ENCODE assay signal across 24 cellular contexts in the genomic region with DNA sequence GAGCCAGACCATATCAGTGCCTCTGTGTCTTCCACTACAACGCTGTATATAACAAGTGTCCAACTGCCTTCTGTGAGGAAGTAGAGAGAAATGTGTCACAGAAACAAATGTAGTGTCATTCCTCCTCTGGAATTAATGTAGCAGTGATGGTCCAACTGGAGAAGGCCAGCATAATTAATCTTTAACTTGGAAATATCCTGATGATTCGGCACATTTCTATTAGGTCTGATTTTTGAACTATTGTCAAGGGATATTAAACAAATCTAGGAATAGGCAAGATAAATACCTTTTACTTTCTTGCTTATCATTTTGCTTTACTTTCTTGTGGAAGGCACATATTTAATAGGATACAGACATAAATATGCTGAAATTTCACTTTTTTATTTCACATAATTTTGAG.
DNase-seq lines count a peak whose midpoint lies in the region; ATAC-seq, FAIRE-seq and TF ChIP-seq lines count a peak whose summit lies in the region.
"Had no signal": no experiment of that assay in that cellular context is flagged by ENCODE, and none has a peak within 500 bp of the region (broad histone marks: within the 10 kb centered on the region; RNA-seq: fewer than 3 reads in every experiment).

No MANE protein-coding gene starts in this region.

- no peak overlapping the region for H3K14ac ChIP-seq in IMR-90 (replicated peaks; ENCODE audit: low read depth, low read length)

- H4K20me1 ChIP-seq in HepG2 (ENCODE audit: insufficient read depth, low read length) = no peaks in the 10 kb centered on the region
- no peaks in the 10 kb centered on the region for H4K20me1 ChIP-seq in IMR-90 (ENCODE audit: insufficient read depth, low read length)
- H4K20me1 ChIP-seq: BLaER1 had no signal

- H3K9me3 ChIP-seq in HepG2 (ENCODE audit: low read length) (0 out of 2 replicates have a peak, but pooled peaks cover 14% of the 10 kb centered on the region), right lobe of liver (no peaks in the 10 kb centered on the region), IMR-90 (ENCODE audit: control insufficient read depth, insufficient read depth, low read length) (no peaks in the 10 kb centered on the region; the same call in 1 of the 2 replicates)
- H3K9me3 ChIP-seq: BE2C had no signal

- no peak for TF ChIP-seq EP300 in HepG2 (IDR thresholded peaks at IDR 0.05; ENCODE audit: low read depth in 2 of 2, low read length in 2 of 2)
- no peak for TF ChIP-seq EP300 in HepG2 (CRISPR knock-in tag; IDR thresholded peaks at IDR 0.05; ENCODE audit: borderline replicate concordance)

- CTCF ChIA-PET in HepG2 (lab: Yijun Ruan, JAX; ENCODE audit: low intra/inter-chr PET ratio, low total read pairs) = no interaction called here
- CTCF ChIA-PET in IMR-90 (lab: Yijun Ruan, JAX) = no interaction called here

- H3K27ac ChIP-seq in HepG2 (ENCODE audit: extremely low read length, insufficient read depth, low read length) (no peak overlapping the region), right lobe of liver (no peak overlapping the region), IMR-90 (ENCODE audit: insufficient read depth, low read length) (no peak overlapping the region)
- H3K27ac ChIP-seq: 22Rv1, BLaER1 had no signal

- H3K9me1 ChIP-seq in IMR-90 (ENCODE audit: insufficient read depth, low read length) = no peaks in the 10 kb centered on the region

- H3K79me1 ChIP-seq in IMR-90 (ENCODE audit: low read depth in 1 of 2, low read length in 2 of 2) = no peaks in the 10 kb centered on the region

- no peak overlapping the region for H4K8ac ChIP-seq in IMR-90 (ENCODE audit: low read depth in 2 of 2, low read length in 2 of 2)

- in situ Hi-C loops in HepG2 (cut with HindIII; ENCODE audit: extremely low pct_ligation_motif_present, low pct_unique_long_range_greater_than_20kb) (no loop called here), IMR-90 (cut with MboI; ENCODE audit: low sequenced_read_pairs) (loop anchor here (25.0 kb wide), 1 partner anchor 442 kb away; a partner anchor contains a TSS)

- ATAC-seq in HepG2 (no peak), right lobe of liver (no peak), IMR-90 (ENCODE audit: low read depth) (no peak)
- ATAC-seq: GM12878 had no signal

- no peak overlapping the region for H2BK120ac ChIP-seq in IMR-90 (ENCODE audit: low read depth, low read length)

- no peak for FAIRE-seq in HepG2 (lab: Jason Lieb, UNC)
- FAIRE-seq: GM12878, GM12892, GM18507 had no signal

- H3K9ac ChIP-seq in HepG2 (ENCODE audit: insufficient read depth, low read depth, low read length) = no peak overlapping the region
- no peak overlapping the region for H3K9ac ChIP-seq in IMR-90 (ENCODE audit: low read depth, low read length)
- H3K9ac ChIP-seq: BLaER1 had no signal

- TF ChIP-seq RAD21 in HepG2 (CRISPR knock-in tag; IDR thresholded peaks at IDR 0.05) = no peak
- no peak for TF ChIP-seq RAD21 in IMR-90 (IDR thresholded peaks at IDR 0.05; ENCODE audit: low read length)

- H2BK20ac ChIP-seq in IMR-90 (ENCODE audit: low read depth, low read length) = no peak overlapping the region; the same call in 1 of the 2 replicates

- H3K4ac ChIP-seq in IMR-90 (ENCODE audit: low read depth, low read length) = no peak overlapping the region

- H3K79me2 ChIP-seq in HepG2 (ENCODE audit: insufficient read depth, low read length) = no peaks in the 10 kb centered on the region

- no peak overlapping the region for H3K4me2 ChIP-seq in HepG2 (ENCODE audit: low read depth, low read length)
- H3K4me2 ChIP-seq in IMR-90 (ENCODE audit: low read depth, low read length) = no peak overlapping the region
- H3K4me2 ChIP-seq: BLaER1 had no signal

- TF ChIP-seq CTCF in HepG2 (CRISPR knock-in tag; IDR thresholded peaks at IDR 0.05) (no peak), right lobe of liver (IDR thresholded peaks at IDR 0.05) (no peak), IMR-90 (conservative IDR thresholded peaks at IDR 0.05; ENCODE audit: low read depth, low read length) (no peak)

- no peak overlapping the region for H3K23ac ChIP-seq in IMR-90 (ENCODE audit: low read depth, low read length)

- H2AFZ ChIP-seq in HepG2 (ENCODE audit: low read length) (no peak overlapping the region), IMR-90 (replicated peaks; ENCODE audit: low read length, poor library complexity) (no peak overlapping the region)

- H3K4me3 ChIP-seq in HepG2 (replicated peaks in 1 of 3; ENCODE audit: insufficient read depth in 1 of 3, low read depth in 2 of 3, low read length in 3 of 3) = no peak overlapping the region
- no peak overlapping the region for H3K4me3 ChIP-seq in right lobe of liver
- H3K4me3 ChIP-seq in IMR-90 (ENCODE audit: insufficient read depth, low read depth, low read length) = no peak overlapping the region
- H3K4me3 ChIP-seq: BLaER1, GM12878 had no signal

- TF ChIP-seq POLR2A in HepG2 (IDR thresholded peaks at IDR 0.05; ENCODE audit: insufficient read depth in 1 of 2, low read depth in 2 of 2, low read length in 2 of 2) (no peak), right lobe of liver (IDR thresholded peaks at IDR 0.05) (no peak), IMR-90 (IDR thresholded peaks at IDR 0.05; ENCODE audit: low read depth, low read length) (no peak)

- H3K18ac ChIP-seq in IMR-90 (ENCODE audit: low read depth, low read length) = no peak overlapping the region

- H3K4me1 ChIP-seq in HepG2 (ENCODE audit: insufficient read depth, low read length) (no peaks in the 10 kb centered on the region), right lobe of liver (no peaks in the 10 kb centered on the region), IMR-90 (ENCODE audit: control insufficient read depth, insufficient read depth, low read length) (peaks cover 6% of the 10 kb centered on the region)
- H3K4me1 ChIP-seq: BE2C, BLaER1 had no signal

- no peak overlapping the region; the same call in 2 of the 3 replicates for H2BK15ac ChIP-seq in IMR-90 (ENCODE audit: low read depth, low read length)

- H2BK5ac ChIP-seq in IMR-90 (ENCODE audit: low read depth, low read length, poor library complexity, severe bottlenecking) = no peak overlapping the region

- BruUV-seq in HepG2 (replicated peaks; lab: Mats Ljungman, UMichigan) (no TSS peak), IMR-90 (replicated peaks; lab: Mats Ljungman, UMichigan) (no TSS peak)

- no peak overlapping the region for H2AK9ac ChIP-seq in IMR-90 (replicated peaks; ENCODE audit: low read depth, low read length, poor library complexity)

- DNase-seq in HepG2 (ENCODE audit: low spot score) = no peak
- DNase-seq in right lobe of liver = no peak
- DNase-seq in IMR-90 = no peak
- no peak for DNase-seq in HK-2 (ENCODE audit: unreplicated experiment)
- no peak for DNase-seq in NCI-H2196 treated with DMSO at 0.1 percent for 48 hours (lab: John Stamatoyannopoulos, UW; ENCODE audit: unreplicated experiment)
- DNase-seq: ACHN; BE2C; C1 segment of cervical spinal cord; CD4-positive, alpha-beta memory T cell; CD4-positive, CD25-positive, alpha-beta regulatory T cell; CD8-positive, alpha-beta memory T cell; COR-L47; DMS 273 treated with DMSO at 0.1 percent for 48 hours; DMS153; DMS53; DMS79; DND-41; EL; GDM1 had no signal

- dilution Hi-C loops in IMR-90 (cut with HindIII; ENCODE audit: low sequenced_read_pairs, unreplicated experiment) = no loop called here

- peak overlapping the region; percentile 39; the same call in 1 of the 2 replicates for H2AK5ac ChIP-seq in IMR-90 (ENCODE audit: low read depth, low read length)

- POLR2A ChIA-PET in HepG2 (lab: Yijun Ruan, JAX) (no interaction called here), IMR-90 (lab: Charles Lee; ENCODE audit: unreplicated experiment) (no interaction called here)

- intact Hi-C loops in HepG2 (cut with micrococcal nuclease; ENCODE audit: unreplicated experiment) = no loop called here
- intact Hi-C loops in right lobe of liver (cut with DNase I) = no loop called here
- intact Hi-C loops in IMR-90 (cut with micrococcal nuclease) = no loop called here

- no peak overlapping the region for H4K91ac ChIP-seq in IMR-90 (ENCODE audit: insufficient read depth, low read depth, low read length)

- no peaks in the 10 kb centered on the region for H3K36me3 ChIP-seq in HepG2 (replicated peaks in 1 of 2; ENCODE audit: control insufficient read depth in 1 of 2, insufficient read depth in 2 of 2, low read length in 2 of 2)
- H3K36me3 ChIP-seq in right lobe of liver = no peaks in the 10 kb centered on the region
- no peaks in the 10 kb centered on the region for H3K36me3 ChIP-seq in IMR-90 (ENCODE audit: control insufficient read depth, insufficient read depth, low read length)
- H3K36me3 ChIP-seq: BE2C, BLaER1 had no signal

- H3K56ac ChIP-seq in IMR-90 (ENCODE audit: extremely low read depth, insufficient read depth, low read length) = no peak overlapping the region

- H4K5ac ChIP-seq in IMR-90 (ENCODE audit: low read depth, low read length) = no peak overlapping the region

- whole genome bisulfite sequencing in HepG2 (ENCODE audit: low lambda C conversion rate) = 15% methylated on average over 2 of the region's 2 CpGs
- 40% methylated on average over 2 of the region's 2 CpGs for WGBS in right lobe of liver (ENCODE audit: insufficient coverage, low coverage, low lambda C conversion rate, missing lambda C conversion rate)
- WGBS in IMR-90 (ENCODE audit: extremely low coverage in 2 of 2, insufficient read length in 1 of 2), 2 experiments = no CpG with 5 or more reads among the region's 2 CpGs

- H3K27me3 ChIP-seq in HepG2 (ENCODE audit: control insufficient read depth in 1 of 2, insufficient read depth in 2 of 2, low read length in 2 of 2) = no peaks in the 10 kb centered on the region
- no peaks in the 10 kb centered on the region for H3K27me3 ChIP-seq in right lobe of liver
- H3K27me3 ChIP-seq in IMR-90 (ENCODE audit: control insufficient read depth, insufficient read depth, low read length) = no peaks in the 10 kb centered on the region
- H3K27me3 ChIP-seq: BE2C, BLaER1 had no signal

TF ChIP-seq in HepG2, 621 proteins besides CTCF, POLR2A, EP300 and RAD21:
- peak; percentile 10 to 20; a peak in 2 of 4 replicates for TF ChIP-seq MAFK (conservative IDR thresholded peaks at IDR 0.05 in 1 of 2, IDR thresholded peaks at IDR 0.05 in 1 of 2; ENCODE audit: low read length in 2 of 2)
- no peak for TF ChIP-seq SALL2 (CRISPR knock-in tag; IDR thresholded peaks at IDR 0.05)
- 0 out of 2 replicates have a peak, but pooled peaks have one; percentile 7 for TF ChIP-seq MAFF (IDR thresholded peaks at IDR 0.05; ENCODE audit: low read depth, low read length)
- TF ChIP-seq RFXANK (CRISPR knock-in tag; IDR thresholded peaks at IDR 0.05) = no peak

TF ChIP-seq in IMR-90, 13 proteins besides CTCF, POLR2A, EP300 and RAD21:
- no peak for TF ChIP-seq RFX5 (IDR thresholded peaks at IDR 0.05; ENCODE audit: low read depth, low read length)
- TF ChIP-seq MAZ (IDR thresholded peaks at IDR 0.05; ENCODE audit: borderline replicate concordance, low read depth, low read length) = no peak
- TF ChIP-seq MAFK (IDR thresholded peaks at IDR 0.05; ENCODE audit: low read depth, low read length) = peak; percentile 64
TF ChIP-seq in IMR-90: peak in this region for 1.
